9 cellular contexts compared by ENCODE assay signal in genomic region chr9:113219186-113219936, GRCh38. TPM values are rescaled to one million over a fixed set of nuclear protein-coding genes. Genes with fewer than 3 reads are reported as not detected.
DNase-seq lines count a peak whose midpoint lies in the region; ATAC-seq, FAIRE-seq and TF ChIP-seq lines count a peak whose summit lies in the region.
"Had no signal": no experiment of that assay in that cellular context is flagged by ENCODE, and none has a peak within 500 bp of the region (broad histone marks: within the 10 kb centered on the region; RNA-seq: fewer than 3 reads in every experiment).

No MANE protein-coding gene starts in this region.

- peaks cover 0 to 5% of the 10 kb centered on the region in 2 donors for H3K36me3 ChIP-seq in left lung

- peaks cover 16% of the 10 kb centered on the region for H3K36me3 Mint-ChIP-seq in activated CD4-positive, alpha-beta T cell treated with anti-CD3 and anti-CD28 coated beads, Interleukin-2, amount 10 ng/mL, durations not matched to agents 24 days and 14 days (ENCODE audit: low read depth)

- no peak for FAIRE-seq in urothelium cell line (lab: Jason Lieb, UNC)

- intact Hi-C loops in activated CD4-positive, alpha-beta T cell treated with anti-CD3 and anti-CD28 coated beads, Interleukin-2, amount 10 ng/mL, durations not matched to agents 24 days and 14 days (cut with micrococcal nuclease), result loop anchor here (1.0 kb wide), 1 partner anchor 67 kb away; no protein-coding TSS in a partner anchor
- intact Hi-C loops in left lung (cut with DNase I), result no loop called here

- H3K4me3 ChIP-seq in left lung, result peak overlapping the region in 1 of 2 donors; percentile 87

- H3K4me3 Mint-ChIP-seq in activated CD4-positive, alpha-beta T cell treated with anti-CD3 and anti-CD28 coated beads, Interleukin-2, amount 10 ng/mL, durations not matched to agents 24 days and 14 days, result peak overlapping the region; percentile 94

- H3K9me3 Mint-ChIP-seq in activated CD4-positive, alpha-beta T cell treated with anti-CD3 and anti-CD28 coated beads, Interleukin-2, amount 10 ng/mL, durations not matched to agents 24 days and 14 days, result no peaks in the 10 kb centered on the region

- no peaks in the 10 kb centered on the region for H3K27me3 ChIP-seq in left lung

- H3K27me3 Mint-ChIP-seq in activated CD4-positive, alpha-beta T cell treated with anti-CD3 and anti-CD28 coated beads, Interleukin-2, amount 10 ng/mL, durations not matched to agents 24 days and 14 days, result no peaks in the 10 kb centered on the region

- H3K4me1 ChIP-seq in left lung, result peaks cover 20 to 84% of the 10 kb centered on the region in 2 donors

- no peak for TF ChIP-seq CTCF in left lung (IDR thresholded peaks at IDR 0.05)

- DNase-seq in activated CD4-positive, alpha-beta T cell treated with anti-CD3 and anti-CD28 coated beads, Interleukin-2, amount 10 ng/mL, durations not matched to agents 24 days and 14 days, result no peak
- DNase-seq in activated CD4-positive, alpha-beta T cell treated with anti-CD3 and anti-CD28 coated beads, Interleukin-2, amount 50 U/mL, for 1 hour, result no peak
- peak; percentile 7 for DNase-seq in RPMI8226
- no peak for DNase-seq in left lung
- DNase-seq in activated gamma-delta T cell treated with Interleukin-2 at 50 U/mL for 16 hours, result no peak
- no peak for DNase-seq in urothelium cell line (ENCODE audit: low spot score)

- no peaks in the 10 kb centered on the region for H3K9me3 ChIP-seq in left lung

- peak overlapping the region; percentile 94 for H3K27ac Mint-ChIP-seq in activated CD4-positive, alpha-beta T cell treated with anti-CD3 and anti-CD28 coated beads, Interleukin-2, amount 10 ng/mL, durations not matched to agents 24 days and 14 days

- H3K4me1 Mint-ChIP-seq in activated CD4-positive, alpha-beta T cell treated with anti-CD3 and anti-CD28 coated beads, Interleukin-2, amount 10 ng/mL, durations not matched to agents 24 days and 14 days, result peaks cover 51% of the 10 kb centered on the region

- ATAC-seq in HG02884 (IDR thresholded peaks at IDR 0.05; ENCODE audit: unreplicated experiment) (peak; percentile 39), left lung (no peak), GM19397 (IDR thresholded peaks at IDR 0.05; ENCODE audit: unreplicated experiment) (no peak)

- peak overlapping the region; percentile 62 to 93 for H3K27ac ChIP-seq in left lung
- H3K27ac ChIP-seq: C4-2B had no signal

RNA-seq across cellular contexts. Expression of gene FKBP15, which starts 1.7 kb away (rescaled TPM):
- 33.9 and 36.7 TPM in 2 replicates for total RNA-seq in activated CD4-positive, alpha-beta T cell treated with anti-CD3 and anti-CD28 coated beads, Interleukin-2, amount 10 ng/mL, durations not matched to agents 24 days and 14 days
- 10 to 100 TPM; 35.7 to 55.3 TPM for total RNA-seq in left lung

RNA-seq across cellular contexts. Expression of gene SLC31A1, which starts 2.0 kb away (rescaled TPM):
- total RNA-seq in activated CD4-positive, alpha-beta T cell treated with anti-CD3 and anti-CD28 coated beads, Interleukin-2, amount 10 ng/mL, durations not matched to agents 24 days and 14 days, result 18.6 and 20.0 TPM in 2 replicates
- 10 to 100 TPM; 34.7 to 45.0 TPM for total RNA-seq in left lung

RNA-seq across cellular contexts. Expression of gene CDC26, which starts 56.0 kb away (rescaled TPM):
- 52.0 and 57.4 TPM in 2 replicates for total RNA-seq in activated CD4-positive, alpha-beta T cell treated with anti-CD3 and anti-CD28 coated beads, Interleukin-2, amount 10 ng/mL, durations not matched to agents 24 days and 14 days
- total RNA-seq in left lung, result 10 to 100 TPM; 27.8 to 32.7 TPM

RNA-seq across cellular contexts. Expression of gene PRPF4, which starts 56.1 kb away (rescaled TPM):
- total RNA-seq in activated CD4-positive, alpha-beta T cell treated with anti-CD3 and anti-CD28 coated beads, Interleukin-2, amount 10 ng/mL, durations not matched to agents 24 days and 14 days, result 63.6 and 64.6 TPM in 2 replicates
- 10 to 100 TPM; 16.6 to 22.4 TPM for total RNA-seq in left lung
